Comparison of ENCODE assay signal across 1 cellular context in genomic region chr18:42508683-42509347, GRCh38.
TF ChIP-seq lines count a peak whose summit lies in the region.

No MANE protein-coding gene starts in this region.

TF ChIP-seq in WTC11, 78 proteins besides CTCF, POLR2A, EP300 and RAD21 (continued from another document):
- TF ChIP-seq ZNF425 (CRISPR knock-in tag; conservative IDR thresholded peaks at IDR 0.05) (no peak), TEAD4 (CRISPR knock-in tag; IDR thresholded peaks at IDR 0.05) (no peak), GRHL2 (CRISPR knock-in tag; IDR thresholded peaks at IDR 0.05; ENCODE audit: insufficient replicate concordance, severe bottlenecking) (no peak)
TF ChIP-seq in WTC11: peak in this region for 0.
